1 cellular context compared by ENCODE assay signal in genomic region chr19:9827325-9828238, GRCh38.
TF ChIP-seq lines count a peak whose summit lies in the region.

Gene UBL5 (plus strand): TSS chr19:9827918. CDS start chr19:9828338, 420 bp downstream.

TF ChIP-seq in K562, 482 proteins besides CTCF, POLR2A, EP300 and RAD21 (continued from another document and continues in another):
- TF ChIP-seq NR2C2 (CRISPR knock-in tag; IDR thresholded peaks at IDR 0.05) (peak; percentile 97), NR2C2 (tag; IDR thresholded peaks at IDR 0.05) (peak; percentile 100), HCFC1 (IDR thresholded peaks at IDR 0.05; ENCODE audit: low read depth, low read length) (peak; percentile 78), SRF (CRISPR knock-in tag; IDR thresholded peaks at IDR 0.05) (no peak), SIRT6 (IDR thresholded peaks at IDR 0.05; ENCODE audit: low read depth, low read length) (no peak), AFF1 (IDR thresholded peaks at IDR 0.05; ENCODE audit: low read depth in 1 of 2, partially characterized antibody in 2 of 2) (no peak), CAMTA2 (CRISPR knock-in tag; conservative IDR thresholded peaks at IDR 0.05) (no peak), ZNF75A (CRISPR knock-in tag; IDR thresholded peaks at IDR 0.05) (no peak), USF2 (CRISPR knock-in tag; IDR thresholded peaks at IDR 0.05) (peak; percentile 58), GABPB1 (CRISPR knock-in tag; IDR thresholded peaks at IDR 0.05) (peak; percentile 96), ELF2 (CRISPR knock-in tag; IDR thresholded peaks at IDR 0.05) (peak; percentile 80), ZNF121 (CRISPR knock-in tag; conservative IDR thresholded peaks at IDR 0.05) (no peak), ZBTB40 (IDR thresholded peaks at IDR 0.05) (peak; percentile 99), ZBTB40 (CRISPR knock-in tag; IDR thresholded peaks at IDR 0.05) (no peak), POLR2AphosphoS2 (IDR thresholded peaks at IDR 0.05; ENCODE audit: low read length) (0 out of 2 replicates have a peak, but pooled peaks have one; percentile 55), U2AF1 (optimal IDR thresholded peaks at IDR 0.05; ENCODE audit: low read depth, low read length) (no peak), ZNF766 (CRISPR knock-in tag; conservative IDR thresholded peaks at IDR 0.05) (0 out of 2 replicates have a peak, but pooled peaks have one; percentile 33), POLR3G (IDR thresholded peaks at IDR 0.05; ENCODE audit: extremely low read depth, insufficient read length, insufficient replicate concordance) (no peak), NBN (IDR thresholded peaks at IDR 0.05; ENCODE audit: low read depth) (no peak), ZNF41 (CRISPR knock-in tag; conservative IDR thresholded peaks at IDR 0.05) (no peak), ELF1 (tag; IDR thresholded peaks at IDR 0.05) (peak; percentile 93), POLR2G (IDR thresholded peaks at IDR 0.05; ENCODE audit: low read depth, low read length) (peak; percentile 95), ZNF668 (CRISPR knock-in tag; IDR thresholded peaks at IDR 0.05) (no peak), NCOA4 (IDR thresholded peaks at IDR 0.05; ENCODE audit: partially characterized antibody) (no peak), BACH1 (tag; IDR thresholded peaks at IDR 0.05) (no peak), NFE2L1 (tag; IDR thresholded peaks at IDR 0.05; ENCODE audit: borderline replicate concordance, low read depth) (no peak), SAP30 (IDR thresholded peaks at IDR 0.05; ENCODE audit: borderline replicate concordance, insufficient read depth, low read depth, low read length, poor library complexity, severe bottlenecking) (peak; percentile 95), ZNF655 (CRISPR knock-in tag; IDR thresholded peaks at IDR 0.05) (no peak), ZNF609 (CRISPR knock-in tag; IDR thresholded peaks at IDR 0.05; ENCODE audit: borderline replicate concordance) (no peak), NKRF (IDR thresholded peaks at IDR 0.05; ENCODE audit: borderline replicate concordance) (peak; percentile 99), TCFL5 (CRISPR knock-in tag; conservative IDR thresholded peaks at IDR 0.05) (no peak), SMARCB1 (IDR thresholded peaks at IDR 0.05; ENCODE audit: insufficient read length, low read depth) (no peak), ASH1L (IDR thresholded peaks at IDR 0.05; ENCODE audit: borderline replicate concordance, low read depth, partially characterized antibody) (peak; percentile 51), ZNF24 (IDR thresholded peaks at IDR 0.05) (no peak), CTBP1 (IDR thresholded peaks at IDR 0.05; ENCODE audit: borderline replicate concordance) (peak; percentile 48; the same call in 1 of the 2 replicates), MBD2 (IDR thresholded peaks at IDR 0.05; ENCODE audit: borderline replicate concordance, low read depth) (no peak), SAFB2 (IDR thresholded peaks at IDR 0.05; ENCODE audit: borderline replicate concordance, low read depth, low read length, severe bottlenecking) (no peak), ZNF707 (CRISPR knock-in tag; conservative IDR thresholded peaks at IDR 0.05) (no peak)
